In the genomic region with DNA sequence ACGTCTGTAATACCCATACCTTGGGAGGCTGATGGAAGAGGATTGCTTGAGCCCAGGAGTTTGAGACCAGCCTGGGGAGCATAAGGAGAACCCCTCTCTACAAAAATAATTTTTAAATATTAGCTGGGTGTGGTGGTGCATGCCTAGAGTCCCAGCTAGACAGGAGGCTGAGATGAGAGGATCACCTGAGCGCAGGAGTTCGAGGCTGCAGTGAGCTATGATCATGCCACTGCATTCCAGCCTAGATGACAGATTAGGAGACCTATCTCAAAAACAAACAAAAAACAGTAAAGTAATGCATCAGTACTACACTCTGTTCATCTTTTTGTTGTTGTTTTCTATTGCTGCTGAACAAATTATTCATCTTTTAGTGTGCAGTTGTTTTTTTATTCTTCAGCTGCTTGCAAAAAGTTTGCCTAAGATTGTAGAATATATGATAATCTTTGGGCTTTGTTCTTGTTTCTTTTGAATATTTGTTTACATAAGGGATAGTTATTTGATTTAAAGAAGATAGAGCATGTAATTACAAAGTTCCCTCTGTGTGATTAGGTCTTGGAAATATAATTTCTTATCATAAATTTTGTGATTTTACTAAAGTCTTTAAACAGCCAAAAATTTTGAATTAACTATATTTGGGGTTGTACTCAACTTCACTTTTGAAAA, we compare ENCODE assay signal across 1 cellular context.
TF ChIP-seq lines count a peak whose summit lies in the region.

No MANE protein-coding gene starts in this region.

TF ChIP-seq in HCT116, 20 proteins besides CTCF, POLR2A, EP300 and RAD21 (continued from another document):
- TF ChIP-seq ZNF274 (IDR thresholded peaks at IDR 0.05; ENCODE audit: low read depth, low read length) (no peak), SP1 (IDR thresholded peaks at IDR 0.05; ENCODE audit: low read depth) (no peak)
